15 cellular contexts compared by ENCODE assay signal in genomic region chr3:155604126-155604525, GRCh38.
A peak's percentile ranks its signal among the peaks of the same experiment; 100 is the strongest.
DNase-seq lines count a peak whose midpoint lies in the region; ATAC-seq, FAIRE-seq and TF ChIP-seq lines count a peak whose summit lies in the region.
"Had no signal": no experiment of that assay in that cellular context is flagged by ENCODE, and none has a peak within 500 bp of the region (broad histone marks: within the 10 kb centered on the region; RNA-seq: fewer than 3 reads in every experiment).

No MANE protein-coding gene starts in this region.

- H3K27me3 ChIP-seq in bronchial epithelial cell (ENCODE audit: control insufficient read depth, insufficient read depth, low read length): no peaks in the 10 kb centered on the region
- H3K27me3 ChIP-seq: BLaER1 had no signal

- peaks cover 47% of the 10 kb centered on the region for H3K4me1 Mint-ChIP-seq in progenitor cell of endocrine pancreas (ENCODE audit: low read depth)
- H3K4me1 Mint-ChIP-seq: CD8-positive, alpha-beta memory T cell had no signal

- no peaks in the 10 kb centered on the region for H3K27me3 Mint-ChIP-seq in progenitor cell of endocrine pancreas

- H3K36me3 Mint-ChIP-seq in progenitor cell of endocrine pancreas (ENCODE audit: insufficient read depth): peaks cover 2% of the 10 kb centered on the region
- H3K36me3 Mint-ChIP-seq: CD8-positive, alpha-beta memory T cell had no signal

- H3K4me3 ChIP-seq in bronchial epithelial cell (ENCODE audit: low read depth, low read length) (no peak overlapping the region), fibroblast of mammary gland (ENCODE audit: control insufficient read depth, low read depth, low read length) (no peak overlapping the region)
- H3K4me3 ChIP-seq: BLaER1 had no signal

- no peak overlapping the region for H3K4me3 Mint-ChIP-seq in progenitor cell of endocrine pancreas (ENCODE audit: low read depth)
- H3K4me3 Mint-ChIP-seq: CD8-positive, alpha-beta memory T cell had no signal

- H3K36me3 ChIP-seq in bronchial epithelial cell (ENCODE audit: control insufficient read depth, insufficient read depth, low read length): no peaks in the 10 kb centered on the region
- H3K36me3 ChIP-seq: BLaER1 had no signal

- no peak for TF ChIP-seq CTCF in bronchial epithelial cell (IDR thresholded peaks at IDR 0.05; ENCODE audit: insufficient read depth, low read length, severe bottlenecking)
- TF ChIP-seq CTCF in fibroblast of mammary gland (conservative IDR thresholded peaks at IDR 0.05; ENCODE audit: control insufficient read depth, insufficient read depth, low read depth, low read length): no peak
- TF ChIP-seq CTCF in progenitor cell of endocrine pancreas (IDR thresholded peaks at IDR 0.05; ENCODE audit: unreplicated experiment): no peak

- H3K9me3 Mint-ChIP-seq in progenitor cell of endocrine pancreas (ENCODE audit: low read depth): peaks cover 4% of the 10 kb centered on the region

- H3K27ac Mint-ChIP-seq in progenitor cell of endocrine pancreas: peak overlapping the region; percentile 85
- H3K27ac Mint-ChIP-seq: CD8-positive, alpha-beta memory T cell had no signal

- FAIRE-seq in bronchial epithelial cell (lab: Jason Lieb, UNC): no peak
- FAIRE-seq: GM12892, H54 had no signal

- no peak for ATAC-seq in GM18511 (IDR thresholded peaks at IDR 0.05; ENCODE audit: unreplicated experiment)

- DNase-seq in ELR (ENCODE audit: low read depth): peak; percentile 15
- DNase-seq in bronchial epithelial cell (ENCODE audit: low read depth): peak; percentile 57
- DNase-seq in fibroblast of mammary gland (ENCODE audit: low read depth): peak; percentile 7
- DNase-seq in progenitor cell of endocrine pancreas (ENCODE audit: low spot score, unreplicated experiment): no peak
- DNase-seq in NCI-H748 treated with DMSO at 0.1 percent for 48 hours (lab: John Stamatoyannopoulos, UW): no peak
- no peak for DNase-seq in NCI-H446 treated with DMSO at 0.1 percent for 48 hours (lab: John Stamatoyannopoulos, UW)
- DNase-seq: 8988T; AML-193; CD8-positive, alpha-beta memory T cell; DMS79; GDM1 had no signal

Comparison
In these comparisons a context has a peak if more than half of its experiments do, and no peak if none do; other contexts are left out.
1. DNase-seq: peak in ELR (single experiment), bronchial epithelial cell (single experiment) and fibroblast of mammary gland (single experiment); none in progenitor cell of endocrine pancreas (single experiment), NCI-H748 treated with DMSO at 0.1 percent for 48 hours (single experiment) and NCI-H446 treated with DMSO at 0.1 percent for 48 hours (single experiment).